24 cellular contexts compared by ENCODE assay signal in genomic region chr22:42452916-42453315, GRCh38. TPM values are rescaled to one million over a fixed set of nuclear protein-coding genes. Genes with fewer than 3 reads are reported as not detected.
"Had no signal": no experiment of that assay in that cellular context is flagged by ENCODE, and none has a peak within 500 bp of the region (broad histone marks: within the 10 kb centered on the region; RNA-seq: fewer than 3 reads in every experiment).

No MANE protein-coding gene starts in this region.

- H3K27me3 ChIP-seq: dorsolateral prefrontal cortex, testis, upper lobe of left lung had no signal

- H3K4me1 ChIP-seq: gastrocnemius medialis, left lung, psoas muscle, sigmoid colon, testis, tibial artery, upper lobe of left lung had no signal

- H3K4me3 ChIP-seq: dorsolateral prefrontal cortex, gastrocnemius medialis, left lung, mucosa of descending colon, psoas muscle, sigmoid colon, testis, tibial artery, upper lobe of left lung had no signal

- H3K36me3 ChIP-seq: gastrocnemius medialis, left lung, sigmoid colon, tibial artery, upper lobe of left lung had no signal

- H3K27ac ChIP-seq: dorsolateral prefrontal cortex, gastrocnemius medialis, left lung, psoas muscle, sigmoid colon, testis, tibial artery, upper lobe of left lung had no signal

- ATAC-seq: gastrocnemius medialis; left cardiac atrium; left lung; mucosa of descending colon; psoas muscle; right cardiac atrium; stimulated activated effector memory CD8-positive, alpha-beta T cell treated with anti-CD3 and anti-CD28 coated beads, Interleukin-12 subunit alpha, Interleukin-12 subunit beta, amount 100 ng/mL, for 72 hours; stimulated activated naive CD8-positive, alpha-beta T cell treated with anti-CD3 and anti-CD28 coated beads, Interleukin-15, Interleukin-2, amounts not matched to agents 100 U/mL and 50 U/mL, for 24 hours had no signal

- DNase-seq: dorsolateral prefrontal cortex; effector CD4-positive, alpha-beta T cell; foreskin fibroblast; gastrocnemius medialis; head of caudate nucleus; left cardiac atrium; mesenchymal stem cell; naive B cell; psoas muscle; right cardiac atrium; sigmoid colon; stimulated activated CD4-positive, alpha-beta T cell treated with anti-CD3 and anti-CD28 coated beads, Interleukin-2, amount 100 ng/mL, for 24 hours; stimulated activated CD4-positive, alpha-beta T cell treated with anti-CD3 and anti-CD28 coated beads, Interleukin-4, amount 100 ng/mL, for 24 hours; stimulated activated naive CD8-positive, alpha-beta T cell treated with anti-CD3 and anti-CD28 coated beads, Interleukin-15, Interleukin-2, amounts not matched to agents 100 U/mL and 50 U/mL, for 24 hours; substantia nigra; testis; tibial artery; upper lobe of left lung had no signal

- H3K9me3 ChIP-seq: gastrocnemius medialis, left lung, mucosa of descending colon, psoas muscle, sigmoid colon, testis, tibial artery, upper lobe of left lung had no signal

RNA-seq across cellular contexts. Expression of gene NFAM1, which starts 20.7 kb away (rescaled TPM):
- total RNA-seq: glomerular endothelial cell, lung microvascular endothelial cell, osteocyte had no signal
